Comparison of ENCODE assay signal across 15 cellular contexts in genomic region chr15:91040851-91041250, GRCh38. TPM values are rescaled to one million over a fixed set of nuclear protein-coding genes. Genes with fewer than 3 reads are reported as not detected.
DNase-seq lines count a peak whose midpoint lies in the region; TF ChIP-seq lines count a peak whose summit lies in the region.
"Had no signal": no experiment of that assay in that cellular context is flagged by ENCODE, and none has a peak within 500 bp of the region (broad histone marks: within the 10 kb centered on the region; RNA-seq: fewer than 3 reads in every experiment).

No MANE protein-coding gene starts in this region.

- no peaks in the 10 kb centered on the region for H4K20me1 ChIP-seq in osteoblast (ENCODE audit: insufficient read depth, low read length)

- TF ChIP-seq CTCF in osteoblast (IDR thresholded peaks at IDR 0.05; ENCODE audit: extremely low read depth, low read depth, low read length): no peak

- peak overlapping the region; percentile 20 for H2AFZ ChIP-seq in osteoblast (ENCODE audit: low read length)

- no peak overlapping the region for H3K4me3 ChIP-seq in osteoblast (ENCODE audit: insufficient read depth, low read length)

- peaks cover 7% of the 10 kb centered on the region for H3K27me3 ChIP-seq in osteoblast (ENCODE audit: insufficient read depth, low read length)
- H3K27me3 ChIP-seq: BE2C had no signal

- H3K36me3 ChIP-seq in osteoblast (ENCODE audit: insufficient read depth, low read length): no peaks in the 10 kb centered on the region
- H3K36me3 ChIP-seq: BE2C had no signal

- no peaks in the 10 kb centered on the region for H3K79me2 ChIP-seq in osteoblast (ENCODE audit: insufficient read depth, low read length)

- no peaks in the 10 kb centered on the region for H3K4me1 ChIP-seq in osteoblast (ENCODE audit: insufficient read depth, low read length)
- H3K4me1 ChIP-seq: BE2C had no signal

- H3K27ac ChIP-seq in osteoblast (ENCODE audit: low read depth, low read length): no peak overlapping the region

- DNase-seq in DMS79 treated with DMSO at 0.1 percent for 48 hours (lab: John Stamatoyannopoulos, UW) (peak; percentile 90), NCI-H187 (lab: John Stamatoyannopoulos, UW) (peak; percentile 38 to 49), RKO (ENCODE audit: low spot score) (peak; percentile 31), osteoblast (ENCODE audit: insufficient read length, low spot score, missing footprints) (no peak), NK-92 (lab: John Stamatoyannopoulos, UW; ENCODE audit: unreplicated experiment) (no peak), activated gamma-delta T cell (lab: John Stamatoyannopoulos, UW) (no peak), COR-L47 (lab: John Stamatoyannopoulos, UW) (no peak)
- DNase-seq: BE2C; CD4-positive, alpha-beta memory T cell; H9; Karpas-422; NCI-H1105 treated with DMSO at 0.1 percent for 48 hours; NCI-H345; NCI-H748 treated with DMSO at 0.1 percent for 48 hours; Right ventricle myocardium superior had no signal

- H3K4me2 ChIP-seq in osteoblast (ENCODE audit: insufficient read depth, low read length): no peak overlapping the region

- H3K9me3 ChIP-seq in osteoblast (ENCODE audit: low read depth, low read length): no peaks in the 10 kb centered on the region
- H3K9me3 ChIP-seq: BE2C had no signal

RNA-seq across cellular contexts. Expression of gene VPS33B, which starts 18.5 kb away (rescaled TPM):
- 8.0 and 10.0 TPM in 2 replicates for total RNA-seq in osteoblast

RNA-seq across cellular contexts. Expression of gene PRC1, which starts 46.5 kb away (rescaled TPM):
- total RNA-seq in osteoblast: 17.1 and 17.7 TPM in 2 replicates

RNA-seq across cellular contexts. Expression of gene SV2B, which starts 59.2 kb away (rescaled TPM):
- under 0.01 TPM in 1 of 2 replicates, not detected in the other for total RNA-seq in osteoblast
- total RNA-seq: H9 had no signal

Comparison
In these comparisons a context has a peak if more than half of its experiments do, and no peak if none do; other contexts are left out.
1. DNase-seq: peak in DMS79 treated with DMSO at 0.1 percent for 48 hours (single experiment), NCI-H187 (2 of 2) and RKO (single experiment); none in osteoblast (single experiment), NK-92 (single experiment), activated gamma-delta T cell (single experiment) and COR-L47 (single experiment).